In genomic region chr17:36673637-36674277, GRCh38 we compare ENCODE assay signal across 20 cellular contexts.
DNase-seq lines count a peak whose midpoint lies in the region; ATAC-seq lines count a peak whose summit lies in the region.
"Had no signal": no experiment of that assay in that cellular context is flagged by ENCODE, and none has a peak within 500 bp of the region (broad histone marks: within the 10 kb centered on the region; RNA-seq: fewer than 3 reads in every experiment).

No MANE protein-coding gene starts in this region.

- no peaks in the 10 kb centered on the region for H3K36me3 ChIP-seq in KOPT-K1 (ENCODE audit: insufficient read depth, low read length)
- no peaks in the 10 kb centered on the region for H3K36me3 ChIP-seq in naive thymus-derived CD4-positive, alpha-beta T cell (ENCODE audit: control insufficient read depth in 2 of 3, insufficient read depth in 3 of 3, low read length in 3 of 3)
- H3K36me3 ChIP-seq: ovary, spleen had no signal

- no peaks in the 10 kb centered on the region for H3K9me3 Mint-ChIP-seq in activated CD8-positive, alpha-beta memory T cell treated with anti-CD3 and anti-CD28 coated beads, Interleukin-2, amount 10 ng/mL, durations not matched to agents 7 days and 5 days (ENCODE audit: low read depth)
- H3K9me3 Mint-ChIP-seq in activated T-helper 17 cell treated with anti-CD3 and anti-CD28 coated beads, Interleukin-2, amount 50 U/mL, for 72 hours: no peaks in the 10 kb centered on the region
- no peaks in the 10 kb centered on the region for H3K9me3 Mint-ChIP-seq in naive thymus-derived CD4-positive, alpha-beta T cell
- H3K9me3 Mint-ChIP-seq: natural killer cell treated with Interleukin-12 subunit alpha and Interleukin-12 subunit beta and Interleukin-15 and Interleukin-18, amount 100 ng/mL, for 72 hours had no signal

- DNase-seq in activated CD8-positive, alpha-beta memory T cell treated with anti-CD3 and anti-CD28 coated beads, Interleukin-2, amount 10 ng/mL, durations not matched to agents 7 days and 5 days: peak; percentile 66
- no peak for DNase-seq in activated CD8-positive, alpha-beta memory T cell treated with anti-CD3 and anti-CD28 coated beads, Interleukin-2, amount 50 U/mL, for 4 hours
- DNase-seq in naive thymus-derived CD4-positive, alpha-beta T cell: no peak
- no peak for DNase-seq in GM19238 (ENCODE audit: insufficient read length, low spot score)
- DNase-seq: aorta, caudate nucleus, dorsolateral prefrontal cortex, EL, NCI-H1105 treated with DMSO at 0.1 percent for 48 hours, NCI-H446, ovary, SIG-M5, spleen had no signal

- peak overlapping the region; percentile 92 for H3K27ac Mint-ChIP-seq in activated CD8-positive, alpha-beta memory T cell treated with anti-CD3 and anti-CD28 coated beads, Interleukin-2, amount 10 ng/mL, durations not matched to agents 7 days and 5 days
- peak overlapping the region; percentile 82 for H3K27ac Mint-ChIP-seq in activated T-helper 17 cell treated with anti-CD3 and anti-CD28 coated beads, Interleukin-2, amount 50 U/mL, for 72 hours
- peak overlapping the region in 7 of 9 donors; percentile 49 to 94 (median 64) for H3K27ac Mint-ChIP-seq in naive thymus-derived CD4-positive, alpha-beta T cell
- H3K27ac Mint-ChIP-seq: B cell had no signal

- ATAC-seq in activated CD8-positive, alpha-beta memory T cell treated with anti-CD3 and anti-CD28 coated beads, Interleukin-2, amount 10 ng/mL, durations not matched to agents 7 days and 5 days: peak; percentile 48
- peak; percentile 25 for ATAC-seq in activated T-helper 17 cell treated with anti-CD3 and anti-CD28 coated beads, Interleukin-2, amount 50 U/mL, for 72 hours (replicated peaks)
- peak; percentile 2 for ATAC-seq in naive thymus-derived CD4-positive, alpha-beta T cell
- ATAC-seq in GM19328 (IDR thresholded peaks at IDR 0.05; ENCODE audit: unreplicated experiment): no peak
- no peak for ATAC-seq in GM21786 (IDR thresholded peaks at IDR 0.05; ENCODE audit: unreplicated experiment)

- H3K4me3 Mint-ChIP-seq in activated CD8-positive, alpha-beta memory T cell treated with anti-CD3 and anti-CD28 coated beads, Interleukin-2, amount 10 ng/mL, durations not matched to agents 7 days and 5 days: peak overlapping the region; percentile 51
- peak overlapping the region; percentile 64 for H3K4me3 Mint-ChIP-seq in activated T-helper 17 cell treated with anti-CD3 and anti-CD28 coated beads, Interleukin-2, amount 50 U/mL, for 72 hours
- peak overlapping the region in 9 of 10 donors; percentile 25 to 80 (median 57) for H3K4me3 Mint-ChIP-seq in naive thymus-derived CD4-positive, alpha-beta T cell
- H3K4me3 Mint-ChIP-seq: B cell; natural killer cell treated with Interleukin-12 subunit alpha and Interleukin-12 subunit beta and Interleukin-15 and Interleukin-18, amount 100 ng/mL, for 72 hours had no signal

- POLR2A ChIA-PET in naive thymus-derived CD4-positive, alpha-beta T cell (lab: Charles Lee): interaction anchor here (0.6 to 1.0 kb wide), 3 partner anchors 12 to 127 kb away, joined by 3 read pairs; no protein-coding TSS in a partner anchor

- H3K27me3 Mint-ChIP-seq in activated CD8-positive, alpha-beta memory T cell treated with anti-CD3 and anti-CD28 coated beads, Interleukin-2, amount 10 ng/mL, durations not matched to agents 7 days and 5 days: no peaks in the 10 kb centered on the region
- H3K27me3 Mint-ChIP-seq in activated T-helper 17 cell treated with anti-CD3 and anti-CD28 coated beads, Interleukin-2, amount 50 U/mL, for 72 hours: no peaks in the 10 kb centered on the region
- H3K27me3 Mint-ChIP-seq in naive thymus-derived CD4-positive, alpha-beta T cell: peaks cover 0 to 4% (median 0%) of the 10 kb centered on the region in 5 donors

- H3K27ac ChIP-seq in KOPT-K1 (ENCODE audit: low read depth, low read length, poor library complexity, severe bottlenecking): peak overlapping the region; percentile 69
- peak overlapping the region; percentile 26 for H3K27ac ChIP-seq in naive thymus-derived CD4-positive, alpha-beta T cell (ENCODE audit: low read depth, low read length)
- H3K27ac ChIP-seq: A549, dorsolateral prefrontal cortex, ovary had no signal

- H3K9me3 ChIP-seq in KOPT-K1 (ENCODE audit: insufficient read depth, low read length, poor library complexity, severe bottlenecking): no peaks in the 10 kb centered on the region
- no peaks in the 10 kb centered on the region for H3K9me3 ChIP-seq in naive thymus-derived CD4-positive, alpha-beta T cell (ENCODE audit: control insufficient read depth in 2 of 3, low read length in 3 of 3)
- H3K9me3 ChIP-seq: A549, ovary, spleen had no signal

- H3K4me1 Mint-ChIP-seq in activated CD8-positive, alpha-beta memory T cell treated with anti-CD3 and anti-CD28 coated beads, Interleukin-2, amount 10 ng/mL, durations not matched to agents 7 days and 5 days: peaks cover 57% of the 10 kb centered on the region
- H3K4me1 Mint-ChIP-seq in activated T-helper 17 cell treated with anti-CD3 and anti-CD28 coated beads, Interleukin-2, amount 50 U/mL, for 72 hours: peaks cover 38% of the 10 kb centered on the region
- H3K4me1 Mint-ChIP-seq in naive thymus-derived CD4-positive, alpha-beta T cell: peaks cover 30 to 67% (median 44%) of the 10 kb centered on the region in 7 donors

- CTCF ChIA-PET in activated CD8-positive, alpha-beta memory T cell treated with anti-CD3 and anti-CD28 coated beads, Interleukin-2, amount 10 ng/mL, durations not matched to agents 7 days and 5 days (lab: Charles Lee): interaction anchor here (1.2 to 2.2 kb wide), 4 partner anchors 11 to 48 kb away, joined by 4 to 6 read pairs (median 5); no protein-coding TSS in a partner anchor
- CTCF ChIA-PET in naive thymus-derived CD4-positive, alpha-beta T cell (lab: Charles Lee): interaction anchor here (1.0 kb wide), 1 partner anchor 14 kb away, joined by 3 read pairs; no protein-coding TSS in a partner anchor

- no peaks in the 10 kb centered on the region for H3K27me3 ChIP-seq in naive thymus-derived CD4-positive, alpha-beta T cell (ENCODE audit: control insufficient read depth in 2 of 2, insufficient read depth in 2 of 2, low read length in 2 of 2)
- H3K27me3 ChIP-seq: dorsolateral prefrontal cortex, ovary, spleen had no signal

- intact Hi-C loops in naive thymus-derived CD4-positive, alpha-beta T cell (cut with micrococcal nuclease): no loop called here

- peak overlapping the region; percentile 22 for H3K4me3 ChIP-seq in naive thymus-derived CD4-positive, alpha-beta T cell (ENCODE audit: low read length)
- H3K4me3 ChIP-seq: A549, dorsolateral prefrontal cortex, ovary, spleen had no signal

- H3K4me1 ChIP-seq in naive thymus-derived CD4-positive, alpha-beta T cell (ENCODE audit: control insufficient read depth in 2 of 2, insufficient read depth in 2 of 2, low read length in 2 of 2): peaks cover 23 to 24% of the 10 kb centered on the region in 2 donors
- H3K4me1 ChIP-seq: A549 had no signal

- no peaks in the 10 kb centered on the region for H3K36me3 Mint-ChIP-seq in activated CD8-positive, alpha-beta memory T cell treated with anti-CD3 and anti-CD28 coated beads, Interleukin-2, amount 10 ng/mL, durations not matched to agents 7 days and 5 days
- H3K36me3 Mint-ChIP-seq in activated T-helper 17 cell treated with anti-CD3 and anti-CD28 coated beads, Interleukin-2, amount 50 U/mL, for 72 hours (ENCODE audit: low read depth): no peaks in the 10 kb centered on the region
- peaks cover 0 to 2% (median 0%) of the 10 kb centered on the region in 5 donors for H3K36me3 Mint-ChIP-seq in naive thymus-derived CD4-positive, alpha-beta T cell
- H3K36me3 Mint-ChIP-seq: natural killer cell treated with Interleukin-12 subunit alpha and Interleukin-12 subunit beta and Interleukin-15 and Interleukin-18, amount 100 ng/mL, for 72 hours had no signal

Comparison
In these comparisons a context has a peak if more than half of its experiments do, and no peak if none do; other contexts are left out.
1. ATAC-seq: peak in activated CD8-positive, alpha-beta memory T cell treated with anti-CD3 and anti-CD28 coated beads, Interleukin-2, amount 10 ng/mL, durations not matched to agents 7 days and 5 days (single experiment), activated T-helper 17 cell treated with anti-CD3 and anti-CD28 coated beads, Interleukin-2, amount 50 U/mL, for 72 hours (single experiment) and naive thymus-derived CD4-positive, alpha-beta T cell (single experiment); none in GM19328 (single experiment) and GM21786 (single experiment).
2. Peak in every context shown above with its lines, with median percentiles within 50 percentile points of each other: H3K27ac Mint-ChIP-seq and H3K4me3 Mint-ChIP-seq.